Comparison of ENCODE assay signal across 1 cellular context in genomic region chr9:133098104-133098754, GRCh38.
TF ChIP-seq lines count a peak whose summit lies in the region.

No MANE protein-coding gene starts in this region.

TF ChIP-seq in K562, 482 proteins besides CTCF, POLR2A, EP300 and RAD21 (continued from another document):
- TF ChIP-seq PRPF4 (IDR thresholded peaks at IDR 0.05; ENCODE audit: insufficient read depth, low read depth, low read length, poor library complexity, severe bottlenecking): no peak
- TF ChIP-seq CBX8 (IDR thresholded peaks at IDR 0.05; ENCODE audit: borderline replicate concordance, extremely low read depth, low read depth, low read length, poor library complexity, severe bottlenecking): no peak
